Comparison of ENCODE assay signal across 16 cellular contexts in genomic region chr3:184594386-184595035, GRCh38. TPM values are rescaled to one million over a fixed set of nuclear protein-coding genes. Genes with fewer than 3 reads are reported as not detected.
A peak's percentile ranks its signal among the peaks of the same experiment; 100 is the strongest.
DNase-seq lines count a peak whose midpoint lies in the region; ATAC-seq, FAIRE-seq and TF ChIP-seq lines count a peak whose summit lies in the region.
"Had no signal": no experiment of that assay in that cellular context is flagged by ENCODE, and none has a peak within 500 bp of the region (broad histone marks: within the 10 kb centered on the region; RNA-seq: fewer than 3 reads in every experiment).

No MANE protein-coding gene starts in this region.

- H3K14ac ChIP-seq in H1 (ENCODE audit: insufficient read length), result no peak overlapping the region

- no peak overlapping the region for H2BK12ac ChIP-seq in H1 (ENCODE audit: low read depth, low read length)

- no peak overlapping the region for H2BK5ac ChIP-seq in H1 (ENCODE audit: low read depth, low read length)

- ATAC-seq in esophagus mucosa, result no peak
- no peak for ATAC-seq in naive thymus-derived CD4-positive, alpha-beta T cell

- H3K27ac Mint-ChIP-seq in nephron progenitor cell (peak overlapping the region; percentile 99), CD14-positive monocyte (peak overlapping the region in 2 of 7 donors; percentile 2 to 33)
- H3K27ac Mint-ChIP-seq in naive thymus-derived CD4-positive, alpha-beta T cell, result no peak overlapping the region
- H3K27ac Mint-ChIP-seq: B cell; CD8-positive, alpha-beta memory T cell had no signal

- intact Hi-C loops in uterus (cut with DNase I; ENCODE audit: low total_unique reads), result no loop called here
- intact Hi-C loops in naive thymus-derived CD4-positive, alpha-beta T cell (cut with micrococcal nuclease), result no loop called here
- intact Hi-C loops in CD14-positive monocyte (cut with micrococcal nuclease), result no loop called here

- no peak overlapping the region for H3K4me2 ChIP-seq in H1 (ENCODE audit: insufficient read depth in 1 of 2, low read depth in 2 of 2, low read length in 2 of 2)

- no peaks in the 10 kb centered on the region for H4K20me1 ChIP-seq in H1 (replicated peaks in 1 of 2; ENCODE audit: control insufficient read depth in 1 of 2, insufficient read depth in 2 of 2, low read length in 2 of 2)

- no peaks in the 10 kb centered on the region for H3K79me2 ChIP-seq in H1 (ENCODE audit: control insufficient read depth in 1 of 2, insufficient read depth in 2 of 2, low read length in 2 of 2)

- peaks cover 5% of the 10 kb centered on the region; the same call in 1 of the 2 replicates for H3K23me2 ChIP-seq in H1 (ENCODE audit: low read depth, low read length)

- CTCF ChIA-PET in H1 (lab: Charles Lee; ENCODE audit: partially characterized antibody), result interaction anchor here (1.1 to 4.1 kb wide), 6 partner anchors 10 to 184 kb away, joined by 3 to 22 read pairs (median 16); partner anchors contain the start of gene EPHB3
- CTCF ChIA-PET in naive thymus-derived CD4-positive, alpha-beta T cell (lab: Charles Lee), result interaction anchor here (0.6 kb wide), 1 partner anchor 115 kb away, joined by 3 read pairs; no protein-coding TSS in a partner anchor

- no peak overlapping the region for H2BK15ac ChIP-seq in H1 (ENCODE audit: low read length)

- H3K4me3 ChIP-seq in H1 (ENCODE audit: extremely low read depth in 1 of 4, insufficient read depth in 2 of 4, low read depth in 3 of 4, low read length in 4 of 4) (no peak overlapping the region), uterus (no peak overlapping the region)
- no peak overlapping the region for H3K4me3 ChIP-seq in naive thymus-derived CD4-positive, alpha-beta T cell (ENCODE audit: low read length)

- H3K27me3 ChIP-seq in H1 (replicated peaks in 1 of 4; ENCODE audit: control insufficient read depth in 3 of 4, extremely low read depth in 1 of 4, insufficient read depth in 3 of 4, low read length in 3 of 4) (peaks cover 0 to 26% (median 23%) of the 10 kb centered on the region in 4 experiments; a peak in 6 of 7 replicates), uterus (no peaks in the 10 kb centered on the region)
- H3K27me3 ChIP-seq in naive thymus-derived CD4-positive, alpha-beta T cell (ENCODE audit: control insufficient read depth in 2 of 2, insufficient read depth in 2 of 2, low read length in 2 of 2), result no peaks in the 10 kb centered on the region

- TF ChIP-seq POLR2A in H1 (IDR thresholded peaks at IDR 0.05; ENCODE audit: control extremely low read depth in 1 of 2, low read depth in 2 of 2, low read length in 2 of 2), result no peak
- no peak for TF ChIP-seq POLR2A in uterus (IDR thresholded peaks at IDR 0.05)

- H3K27me3 Mint-ChIP-seq in nephron progenitor cell (ENCODE audit: low read depth, poor library complexity), result peaks cover 3% of the 10 kb centered on the region
- H3K27me3 Mint-ChIP-seq in naive thymus-derived CD4-positive, alpha-beta T cell, result peaks cover 0 to 3% (median 0%) of the 10 kb centered on the region in 5 donors
- peaks cover 0 to 9% (median 3%) of the 10 kb centered on the region in 3 donors for H3K27me3 Mint-ChIP-seq in CD14-positive monocyte (ENCODE audit: low read depth in 3 of 3)

- H3K18ac ChIP-seq in H1 (ENCODE audit: extremely low read depth, low read length), result no peak overlapping the region; the same call in none of the 2 replicates

- WGBS in H1 (ENCODE audit: extremely low coverage in 1 of 2, insufficient coverage in 1 of 2, insufficient read length in 1 of 2, insufficient replicate concordance in 2 of 2, low coverage in 1 of 2, low lambda C conversion rate in 2 of 2, missing lambda C conversion rate in 1 of 2), 2 experiments, result 73% methylated on average over 9 of the region's 12 CpGs; no CpG with 5 or more reads in 1 of the 2 experiments

- no peaks in the 10 kb centered on the region for H3K9me3 ChIP-seq in H1 (ENCODE audit: insufficient read depth in 2 of 2, low read depth in 1 of 2, low read length in 1 of 2)
- no peaks in the 10 kb centered on the region for H3K9me3 ChIP-seq in uterus
- H3K9me3 ChIP-seq in naive thymus-derived CD4-positive, alpha-beta T cell (ENCODE audit: control insufficient read depth in 2 of 3, low read length in 3 of 3), result no peaks in the 10 kb centered on the region

- H3K36me3 ChIP-seq in H1 (ENCODE audit: control insufficient read depth in 2 of 4, insufficient read depth in 4 of 4, low read length in 3 of 4), result no peaks in the 10 kb centered on the region
- H3K36me3 ChIP-seq in uterus, result no peaks in the 10 kb centered on the region
- H3K36me3 ChIP-seq in naive thymus-derived CD4-positive, alpha-beta T cell (ENCODE audit: control insufficient read depth in 2 of 3, insufficient read depth in 3 of 3, low read length in 3 of 3), result no peaks in the 10 kb centered on the region

- H3K27ac ChIP-seq in H1 (ENCODE audit: low read depth, low read length) (no peak overlapping the region), uterus (peak overlapping the region; percentile 80 to 81)
- H3K27ac ChIP-seq in naive thymus-derived CD4-positive, alpha-beta T cell (ENCODE audit: low read depth, low read length), result no peak overlapping the region

- no peak for TF ChIP-seq EP300 in Ishikawa (IDR thresholded peaks at IDR 0.05; ENCODE audit: borderline replicate concordance)
- TF ChIP-seq EP300 in H1 (IDR thresholded peaks at IDR 0.05; ENCODE audit: borderline replicate concordance in 1 of 2, low read depth in 2 of 2, low read length in 2 of 2), result no peak

- H3K4me1 Mint-ChIP-seq in nephron progenitor cell, result peaks cover 86% of the 10 kb centered on the region
- no peaks in the 10 kb centered on the region for H3K4me1 Mint-ChIP-seq in naive thymus-derived CD4-positive, alpha-beta T cell
- peaks cover 15% of the 10 kb centered on the region for H3K4me1 Mint-ChIP-seq in CD14-positive monocyte
- H3K4me1 Mint-ChIP-seq: B cell; CD8-positive, alpha-beta memory T cell had no signal

- no peak overlapping the region for H4K91ac ChIP-seq in H1 (replicated peaks; ENCODE audit: insufficient read length, low read length)

- FAIRE-seq in H1 (lab: Jason Lieb, UNC), result no peak

- H4K5ac ChIP-seq in H1 (ENCODE audit: insufficient read length, low read depth, low read length), result no peak overlapping the region

- no peak for TF ChIP-seq CTCF in H1 (IDR thresholded peaks at IDR 0.05; ENCODE audit: control extremely low read depth in 1 of 3, insufficient read depth in 1 of 3, low read depth in 1 of 3, low read length in 3 of 3)
- TF ChIP-seq CTCF in nephron progenitor cell (IDR thresholded peaks at IDR 0.05), result no peak
- no peak for TF ChIP-seq CTCF in uterus (IDR thresholded peaks at IDR 0.05)
- TF ChIP-seq CTCF in CD14-positive monocyte (IDR thresholded peaks at IDR 0.05), result no peak

- no peaks in the 10 kb centered on the region for H3K36me3 Mint-ChIP-seq in nephron progenitor cell (ENCODE audit: low read depth)
- no peaks in the 10 kb centered on the region for H3K36me3 Mint-ChIP-seq in naive thymus-derived CD4-positive, alpha-beta T cell
- no peaks in the 10 kb centered on the region for H3K36me3 Mint-ChIP-seq in CD14-positive monocyte
- H3K36me3 Mint-ChIP-seq: CD8-positive, alpha-beta memory T cell had no signal

- no peak overlapping the region for H3K4ac ChIP-seq in H1 (replicated peaks; ENCODE audit: insufficient read length, low read depth, low read length)

- H3K56ac ChIP-seq in H1 (replicated peaks; ENCODE audit: insufficient read length, low read depth, low read length), result no peak overlapping the region

- no peak overlapping the region for H2AFZ ChIP-seq in H1 (ENCODE audit: low read length)

- POLR2A ChIA-PET in H1 (lab: Charles Lee; ENCODE audit: partially characterized antibody), result no interaction called here
- POLR2A ChIA-PET in naive thymus-derived CD4-positive, alpha-beta T cell (lab: Charles Lee), result no interaction called here

- no peak overlapping the region for H4K8ac ChIP-seq in H1 (ENCODE audit: extremely low read depth, insufficient read depth, low read length)

- peaks cover 4 to 40% (median 13%) of the 10 kb centered on the region in 4 experiments for H3K4me1 ChIP-seq in H1 (replicated peaks in 1 of 4; ENCODE audit: control insufficient read depth in 3 of 4, insufficient read depth in 4 of 4, low read length in 3 of 4)
- H3K4me1 ChIP-seq in uterus, result peaks cover 0 to 10% of the 10 kb centered on the region in 2 donors
- no peaks in the 10 kb centered on the region for H3K4me1 ChIP-seq in naive thymus-derived CD4-positive, alpha-beta T cell (ENCODE audit: control insufficient read depth in 2 of 2, insufficient read depth in 2 of 2, low read length in 2 of 2)

- no peak overlapping the region for H2BK20ac ChIP-seq in H1 (ENCODE audit: low read length)

- H2AK5ac ChIP-seq in H1 (ENCODE audit: low read depth, low read length), result 0 out of 2 replicates have a peak overlapping the region, but pooled peaks have one; percentile 13

- TF ChIP-seq RAD21 in Ishikawa (IDR thresholded peaks at IDR 0.05; ENCODE audit: low read depth), result no peak
- TF ChIP-seq RAD21 in H1 (IDR thresholded peaks at IDR 0.05 in 1 of 2, conservative IDR thresholded peaks at IDR 0.05 in 1 of 2; ENCODE audit: low read depth in 2 of 2, low read length in 2 of 2), result no peak

- H3K9ac ChIP-seq in H1 (replicated peaks in 1 of 4; ENCODE audit: extremely low read depth in 1 of 4, low read depth in 3 of 4, low read length in 3 of 4), result no peak overlapping the region

- H3K23ac ChIP-seq in H1 (ENCODE audit: insufficient read length), result no peak overlapping the region

- peak overlapping the region; percentile 33 for H3K4me3 Mint-ChIP-seq in nephron progenitor cell
- H3K4me3 Mint-ChIP-seq in naive thymus-derived CD4-positive, alpha-beta T cell, result no peak overlapping the region
- H3K4me3 Mint-ChIP-seq in CD14-positive monocyte, result no peak overlapping the region
- H3K4me3 Mint-ChIP-seq: B cell; CD8-positive, alpha-beta memory T cell had no signal

- DNase-seq in H1 (ENCODE audit: low read depth in 1 of 2, low spot score in 2 of 2) (no peak), nephron progenitor cell (peak; percentile 50), uterus (peak in 1 of 2 donors; percentile 35), CD14-positive monocyte (ENCODE audit: low spot score) (no peak)
- DNase-seq in naive thymus-derived CD4-positive, alpha-beta T cell, result no peak
- DNase-seq: CD8-positive, alpha-beta memory T cell; DND-41; GDM1; NCI-H1930; NCI-H2171 treated with DMSO at 0.1 percent for 48 hours; NCI-H510A; NCI-H82; SHP77 had no signal

- H2BK120ac ChIP-seq in H1 (replicated peaks; ENCODE audit: low read depth, low read length), result no peak overlapping the region

- no peaks in the 10 kb centered on the region for H3K79me1 ChIP-seq in H1 (ENCODE audit: low read depth, low read length)

- H3K9me3 Mint-ChIP-seq in nephron progenitor cell (no peaks in the 10 kb centered on the region), CD14-positive monocyte (no peaks in the 10 kb centered on the region)
- no peaks in the 10 kb centered on the region for H3K9me3 Mint-ChIP-seq in naive thymus-derived CD4-positive, alpha-beta T cell
- H3K9me3 Mint-ChIP-seq: CD8-positive, alpha-beta memory T cell had no signal

RNA-seq across cellular contexts. Expression of gene EPHB3, which starts 32.9 kb away (rescaled TPM):
- total RNA-seq in H1 (2021; fragmentation: NEBNext Ultra II Directional; extraction: Animal tissue kit (Norgen Biotek cat#: 25700)), result 0.80 and 0.91 TPM in 2 replicates
- polyA plus RNA-seq in H1 (2011; rRNA removed) (0.41 and 0.82 TPM in 2 replicates), CD14-positive monocyte (1 to 10 TPM in 1 of 2 donors, under 1 TPM in 1; 0.80 to 1.2 TPM)
- 0.61 TPM for polyA plus RNA-seq in H1 (2011; cell fraction: cytosol; rRNA removed)
- polyA plus RNA-seq in H1 (2011; cell fraction: nucleus; rRNA removed), result 1.5 TPM
- polyA plus RNA-seq in H1 (2012, experiment 1 of 2), result 0.83 to 1.3 TPM (median 1.0 TPM) in 4 replicates
- polyA plus RNA-seq in H1 (2012, experiment 2 of 2), result 1.2 TPM
- polyA plus RNA-seq in H1 (2013, experiment 1 of 2), result 0.55 TPM
- polyA plus RNA-seq in H1 (2013, experiment 2 of 2), result 0.46 TPM
- polyA minus RNA-seq in H1 (2011; rRNA and poly(A)+ RNA removed), result 0.78 and 1.8 TPM in 2 replicates
- polyA minus RNA-seq in H1 (2011; cell fraction: cytosol; rRNA and poly(A)+ RNA removed), result 1.8 TPM
- 0.40 TPM for polyA minus RNA-seq in H1 (2011; cell fraction: nucleus; rRNA and poly(A)+ RNA removed)
- total RNA-seq in uterus (10 to 100 TPM in 2 of 4 donors, 1 to 10 TPM in 2; 2.0 to 70.2 (median 19.7) TPM), esophagus mucosa (44.7 TPM)
- total RNA-seq in naive thymus-derived CD4-positive, alpha-beta T cell, result under 1 TPM; 0.07 to 0.49 (median 0.32) TPM
- polyA plus RNA-seq in naive thymus-derived CD4-positive, alpha-beta T cell, result under 1 TPM; 0.04 to 0.35 TPM

Comparison
In these comparisons a context has a peak if more than half of its experiments do, and no peak if none do; other contexts are left out.
1. H3K27ac ChIP-seq: peak in uterus (2 of 2); none in H1 (single experiment) and naive thymus-derived CD4-positive, alpha-beta T cell (single experiment).